18 cellular contexts compared by ENCODE assay signal in genomic region chr3:30714104-30714503, GRCh38.
"Had no signal": no experiment of that assay in that cellular context is flagged by ENCODE, and none has a peak within 500 bp of the region (broad histone marks: within the 10 kb centered on the region; RNA-seq: fewer than 3 reads in every experiment).

No MANE protein-coding gene starts in this region.

- H3K4me1 ChIP-seq: colonic mucosa, foreskin keratinocyte, gastroesophageal sphincter, lower lobe of right lung had no signal

- H3K36me3 ChIP-seq: colonic mucosa, esophagus muscularis mucosa, heart left ventricle, left lung, lower lobe of right lung had no signal

- H3K4me2 ChIP-seq: hepatocyte had no signal

- H3K9me3 ChIP-seq: colonic mucosa, esophagus muscularis mucosa, gastroesophageal sphincter, left lung, lower lobe of right lung had no signal

- ATAC-seq: foreskin keratinocyte, gastroesophageal sphincter, heart left ventricle, left cardiac atrium, left lung, left ventricle myocardium superior, lower lobe of right lung had no signal

- H3K4me3 ChIP-seq: colonic mucosa, esophagus muscularis mucosa, gastroesophageal sphincter, heart left ventricle, hepatocyte, left lung, lower lobe of right lung had no signal

- H3K79me2 ChIP-seq: hepatocyte had no signal

- H2AFZ ChIP-seq: hepatocyte had no signal

- H3K27me3 ChIP-seq: colonic mucosa, esophagus muscularis mucosa, gastroesophageal sphincter, heart left ventricle, hepatocyte, left lung had no signal

- FAIRE-seq: endothelial cell of umbilical vein, islet of Langerhans, keratinocyte had no signal

- DNase-seq: colonic mucosa; cortex of kidney; effector memory CD4-positive, alpha-beta T cell; foreskin keratinocyte; heart left ventricle; hypothalamus; left cardiac atrium; left ventricle myocardium superior; lower lobe of right lung; mesendoderm; midbrain had no signal

- H3K27ac ChIP-seq: colonic mucosa, esophagus muscularis mucosa, foreskin keratinocyte, gastroesophageal sphincter, heart left ventricle, hepatocyte, left lung, lower lobe of right lung had no signal
